ENCODE assay signal across 8 cellular contexts in the genomic region with DNA sequence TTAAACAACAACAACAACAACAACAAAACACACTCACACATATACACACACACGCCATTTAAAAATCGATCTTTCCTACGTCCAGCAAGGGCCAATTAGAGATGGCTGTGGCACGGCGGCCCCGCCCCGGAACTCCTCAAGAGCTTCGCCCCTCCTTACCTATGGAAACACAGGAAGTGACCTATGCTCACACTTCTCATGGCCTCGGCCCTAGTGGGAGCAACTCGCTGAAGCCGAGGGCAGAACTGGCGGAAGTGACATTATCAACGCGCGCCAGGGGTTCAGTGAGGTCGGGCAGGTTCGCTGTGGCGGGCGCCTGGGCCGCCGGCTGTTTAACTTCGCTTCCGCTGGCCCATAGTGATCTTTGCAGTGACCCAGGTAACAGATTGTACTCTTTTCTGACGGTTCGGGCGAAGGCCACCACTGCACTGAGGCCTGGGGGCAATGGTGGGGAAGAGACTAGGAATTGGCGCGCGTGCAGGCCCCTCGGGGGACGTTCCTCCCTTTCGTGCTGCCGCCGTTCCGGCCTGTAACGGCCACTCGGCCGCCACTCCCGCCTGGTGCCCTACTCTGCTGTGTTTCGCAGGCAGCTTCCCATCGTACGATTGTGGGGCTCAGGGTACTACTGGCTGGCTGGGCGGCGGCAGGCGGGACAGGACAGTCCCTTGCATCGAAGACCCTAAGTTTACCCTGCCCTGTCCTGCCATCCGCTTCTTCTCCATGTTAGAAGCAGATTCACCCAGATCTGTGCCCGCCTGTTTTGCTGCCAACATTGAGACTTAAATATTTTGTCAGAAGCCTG. TPM values are rescaled to one million over a fixed set of nuclear protein-coding genes. Genes with fewer than 3 reads are reported as not detected.
DNase-seq lines count a peak whose midpoint lies in the region; ATAC-seq, FAIRE-seq and TF ChIP-seq lines count a peak whose summit lies in the region.

A gene (plus strand): TSS at position 284 of the 802 bp plus-strand sequence. CDS start 2,661 bp downstream, outside the sequence.

- H3K4me2 ChIP-seq in DOHH2 (ENCODE audit: low read length) (peak within 1 kb of the TSS; percentile 94), GM23248 (ENCODE audit: unreplicated experiment) (peak within 1 kb of the TSS; percentile 98), Karpas-422 (ENCODE audit: low read depth, low read length, poor library complexity, severe bottlenecking) (peak within 1 kb of the TSS; percentile 100)

- peak in 2 of 4 donors; percentile 51 to 59 for TF ChIP-seq POLR2A in esophagus squamous epithelium (IDR thresholded peaks at IDR 0.05)

- no peak within 1 kb of the TSS for H3K27ac Mint-ChIP-seq in activated T-cell treated with anti-CD3 and anti-CD28 coated beads, Interleukin-2, amount 50 U/mL, for 72 hours

- in situ Hi-C loops in GM23248 (cut with MboI) = no loop called here

- intact Hi-C loops in esophagus squamous epithelium (cut with DNase I) = no loop called here

- peak within 1 kb of the TSS; percentile 96 for H3K9ac ChIP-seq in GM23248
- peak within 1 kb of the TSS; percentile 95 for H3K9ac ChIP-seq in Karpas-422 (ENCODE audit: low read length)

- peaks cover 2 to 22% of the 10 kb centered on the region in 2 donors for H3K36me3 Mint-ChIP-seq in activated T-cell treated with anti-CD3 and anti-CD28 coated beads, Interleukin-2, amount 50 U/mL, for 72 hours (ENCODE audit: insufficient read depth in 2 of 2)

- H3K27me3 ChIP-seq in DOHH2 (ENCODE audit: control insufficient read depth, low read length) (no peaks in the 10 kb centered on the region), GM23248 (replicated peaks; ENCODE audit: insufficient read depth) (no peaks in the 10 kb centered on the region), Karpas-422 (ENCODE audit: low read length) (no peaks in the 10 kb centered on the region), esophagus squamous epithelium (no peaks in the 10 kb centered on the region), muscle layer of duodenum (ENCODE audit: low read depth, low read length) (no peaks in the 10 kb centered on the region)

- H3K79me2 ChIP-seq in DOHH2 (ENCODE audit: control insufficient read depth, low read length) (peaks cover 91% of the 10 kb centered on the region), GM23248 (ENCODE audit: insufficient read depth) (peaks cover 88% of the 10 kb centered on the region), Karpas-422 (ENCODE audit: low read length) (peaks cover 88% of the 10 kb centered on the region)

- H3K9me3 ChIP-seq in DOHH2 (ENCODE audit: control insufficient read depth, insufficient read depth, low read length) = no peaks in the 10 kb centered on the region
- H3K9me3 ChIP-seq in GM23248 (ENCODE audit: low read depth) = no peaks in the 10 kb centered on the region
- no peaks in the 10 kb centered on the region for H3K9me3 ChIP-seq in Karpas-422 (ENCODE audit: low read length)
- no peaks in the 10 kb centered on the region for H3K9me3 ChIP-seq in esophagus squamous epithelium
- no peaks in the 10 kb centered on the region for H3K9me3 ChIP-seq in muscle layer of duodenum (ENCODE audit: control insufficient read depth in 1 of 2, low read length in 2 of 2)

- H3K4me1 ChIP-seq in DOHH2 (ENCODE audit: control insufficient read depth, low read length) = peaks cover 30% of the 10 kb centered on the region
- H3K4me1 ChIP-seq in GM23248 (ENCODE audit: insufficient read depth) = peaks cover 37% of the 10 kb centered on the region
- peaks cover 33% of the 10 kb centered on the region for H3K4me1 ChIP-seq in Karpas-422 (ENCODE audit: low read length)
- peaks cover 22 to 55% (median 36%) of the 10 kb centered on the region in 3 donors for H3K4me1 ChIP-seq in esophagus squamous epithelium
- H3K4me1 ChIP-seq in muscle layer of duodenum (ENCODE audit: control insufficient read depth in 1 of 2, insufficient read depth in 2 of 2, low read length in 2 of 2) = peaks cover 17 to 48% of the 10 kb centered on the region in 2 donors

- H3F3A ChIP-seq in DOHH2 (ENCODE audit: control insufficient read depth, insufficient read depth) (0 out of 2 replicates have a peak, but pooled peaks cover 4% of the 10 kb centered on the region), GM23248 (ENCODE audit: insufficient read depth) (no peaks in the 10 kb centered on the region)

- ATAC-seq in activated T-cell treated with anti-CD3 and anti-CD28 coated beads, Interleukin-2, amount 50 U/mL, for 72 hours (replicated peaks in 1 of 2) = peak; percentile 96 to 97

- peak; percentile 100 for DNase-seq in GM23248
- peak; percentile 99 for DNase-seq in Karpas-422
- peak; percentile 93 for DNase-seq in RCC 7860 (ENCODE audit: low spot score)
- DNase-seq in activated T-cell treated with anti-CD3 and anti-CD28 coated beads, Interleukin-2, amount 50 U/mL, for 72 hours = peak; percentile 96 to 97
- DNase-seq in esophagus squamous epithelium (lab: John Stamatoyannopoulos, UW) = peak; percentile 93
- peak; percentile 95 to 97 for DNase-seq in stimulated activated CD8-positive, alpha-beta memory T cell treated with anti-CD3 and anti-CD28 coated beads, Interleukin-7, amount 100 ng/mL, for 4 hours (ENCODE audit: low read depth in 2 of 2)

- no peak within 1 kb of the TSS for H3K4me3 Mint-ChIP-seq in activated T-cell treated with anti-CD3 and anti-CD28 coated beads, Interleukin-2, amount 50 U/mL, for 72 hours

- H3K4me1 Mint-ChIP-seq in activated T-cell treated with anti-CD3 and anti-CD28 coated beads, Interleukin-2, amount 50 U/mL, for 72 hours (ENCODE audit: low read depth) = peaks cover 22% of the 10 kb centered on the region

- H4K20me1 ChIP-seq in DOHH2 (ENCODE audit: control insufficient read depth, insufficient read depth, low read depth, low read length) (peaks cover 44% of the 10 kb centered on the region), GM23248 (ENCODE audit: insufficient read depth) (peaks cover 13% of the 10 kb centered on the region; the same call in 1 of the 2 replicates), Karpas-422 (ENCODE audit: insufficient read depth, low read depth, low read length) (peaks cover 42% of the 10 kb centered on the region)

- no peaks in the 10 kb centered on the region for H3K27me3 Mint-ChIP-seq in activated T-cell treated with anti-CD3 and anti-CD28 coated beads, Interleukin-2, amount 50 U/mL, for 72 hours (ENCODE audit: low read depth)

- TF ChIP-seq CTCF in DOHH2 (IDR thresholded peaks at IDR 0.05; ENCODE audit: low read depth, low read length, poor library complexity, severe bottlenecking) (no peak), esophagus squamous epithelium (IDR thresholded peaks at IDR 0.05) (peak in 3 of 6 experiments; percentile 7 to 26 (median 12))

- H3K9me2 ChIP-seq in DOHH2 (replicated peaks; ENCODE audit: control insufficient read depth, low read length) = no peaks in the 10 kb centered on the region
- H3K9me2 ChIP-seq in GM23248 (ENCODE audit: insufficient read depth) = no peaks in the 10 kb centered on the region
- H3K9me2 ChIP-seq in Karpas-422 (replicated peaks; ENCODE audit: insufficient read depth, low read length) = no peaks in the 10 kb centered on the region

- H3K36me3 ChIP-seq in DOHH2 (ENCODE audit: control insufficient read depth, low read length) = peaks cover 73% of the 10 kb centered on the region
- no peaks in the 10 kb centered on the region for H3K36me3 ChIP-seq in GM23248 (ENCODE audit: low read depth)
- H3K36me3 ChIP-seq in Karpas-422 (ENCODE audit: insufficient read depth, low read length) = peaks cover 12% of the 10 kb centered on the region; the same call in 1 of the 2 replicates
- H3K36me3 ChIP-seq in esophagus squamous epithelium = peaks cover 0 to 36% (median 0%) of the 10 kb centered on the region in 3 donors
- peaks cover 5 to 24% of the 10 kb centered on the region in 2 donors for H3K36me3 ChIP-seq in muscle layer of duodenum (ENCODE audit: control insufficient read depth in 1 of 2, insufficient read depth in 2 of 2, low read length in 2 of 2)

- H3K9me3 Mint-ChIP-seq in activated T-cell treated with anti-CD3 and anti-CD28 coated beads, Interleukin-2, amount 50 U/mL, for 72 hours = no peaks in the 10 kb centered on the region

- WGBS in GM23248 (ENCODE audit: low coverage in 1 of 2, low lambda C conversion rate in 2 of 2, missing lambda C conversion rate in 2 of 2), 2 experiments = 0 to 1% methylated on average over 46 to 47 of the region's 48 CpGs
- 0% methylated on average over 12 to 31 of the region's 48 CpGs for WGBS in esophagus squamous epithelium, 2 donors

- H3K4me3 ChIP-seq in DOHH2 (ENCODE audit: low read length) (peak within 1 kb of the TSS; percentile 99), GM23248 (peak within 1 kb of the TSS; percentile 93), Karpas-422 (ENCODE audit: low read length) (peak within 1 kb of the TSS; percentile 98), esophagus squamous epithelium (peak within 1 kb of the TSS; percentile 73 to 93 (median 90)), muscle layer of duodenum (ENCODE audit: low read depth in 1 of 2, low read length in 2 of 2) (peak within 1 kb of the TSS; percentile 84 to 99)

- peak within 1 kb of the TSS; percentile 99 for H2AFZ ChIP-seq in GM23248
- peak within 1 kb of the TSS; percentile 99 for H2AFZ ChIP-seq in Karpas-422 (ENCODE audit: low read length)

- H3K27ac ChIP-seq in DOHH2 (ENCODE audit: low read depth, low read length) = peak within 1 kb of the TSS; percentile 62
- H3K27ac ChIP-seq in GM23248 = peak within 1 kb of the TSS; percentile 95
- H3K27ac ChIP-seq in Karpas-422 (ENCODE audit: low read length) = peak within 1 kb of the TSS; percentile 53
- peak within 1 kb of the TSS; percentile 96 to 97 (median 97) for H3K27ac ChIP-seq in esophagus squamous epithelium
- peak within 1 kb of the TSS; percentile 96 for H3K27ac ChIP-seq in muscle layer of duodenum (ENCODE audit: low read length)

- FAIRE-seq in RCC 7860 (lab: Jason Lieb, UNC) = peak; percentile 86

RNA-seq across cellular contexts. Expression of the gene that starts here (rescaled TPM):
- 12.0 and 13.4 TPM in 2 replicates for total RNA-seq in GM23248 (2014; rRNA removed; shearing (Covaris generic))
- polyA plus RNA-seq in GM23248 (2016; fragmentation: Nextera tagmentation; extraction: Ambion mirVana) = 22.2 and 24.6 TPM in 2 replicates
- 16.2 and 26.5 TPM in 2 replicates for total RNA-seq in Karpas-422 (2014; rRNA removed; shearing (Covaris generic); ENCODE audit: low replicate concordance)
- total RNA-seq in activated T-cell treated with anti-CD3 and anti-CD28 coated beads, Interleukin-2, amount 50 U/mL, for 72 hours = 10 to 100 TPM; 25.8 to 29.0 TPM
- 10 to 100 TPM; 10.6 to 20.0 (median 15.0) TPM for total RNA-seq in esophagus squamous epithelium

Comparison
In these comparisons a context has a peak if more than half of its experiments do, and no peak if none do; other contexts are left out.
1. Peak in every context shown above with its lines: DNase-seq, ATAC-seq, H3K4me3 ChIP-seq and H3K27ac ChIP-seq.